Comparison of ENCODE assay signal across 8 cellular contexts in genomic region chr14:103522649-103523582, GRCh38. TPM values are rescaled to one million over a fixed set of nuclear protein-coding genes. Genes with fewer than 3 reads are reported as not detected.
DNase-seq lines count a peak whose midpoint lies in the region; ATAC-seq and TF ChIP-seq lines count a peak whose summit lies in the region.

CKB (minus strand) TSS chr14:103522830; CDS start chr14:103522493, 337 bp downstream.

- H3K4me1 Mint-ChIP-seq in activated CD4-positive, alpha-beta T cell treated with anti-CD3 and anti-CD28 coated beads, Interleukin-2, amount 10 ng/mL, durations not matched to agents 24 days and 14 days = peaks cover 16% of the 10 kb centered on the region
- H3K4me1 Mint-ChIP-seq in activated T-helper 17 cell treated with anti-CD3 and anti-CD28 coated beads, Interleukin-2, amount 50 U/mL, for 72 hours = peaks cover 13% of the 10 kb centered on the region
- H3K4me1 Mint-ChIP-seq in neural crest cell = peaks cover 25% of the 10 kb centered on the region

- H3K9me3 Mint-ChIP-seq in activated CD4-positive, alpha-beta T cell treated with anti-CD3 and anti-CD28 coated beads, Interleukin-2, amount 10 ng/mL, durations not matched to agents 24 days and 14 days = no peaks in the 10 kb centered on the region
- H3K9me3 Mint-ChIP-seq in activated T-helper 17 cell treated with anti-CD3 and anti-CD28 coated beads, Interleukin-2, amount 50 U/mL, for 72 hours = no peaks in the 10 kb centered on the region
- no peaks in the 10 kb centered on the region for H3K9me3 Mint-ChIP-seq in neural crest cell

- no peak for ATAC-seq in activated T-helper 17 cell treated with anti-CD3 and anti-CD28 coated beads, Interleukin-2, amount 50 U/mL, for 72 hours (replicated peaks)
- no peak for ATAC-seq in GM19035 (IDR thresholded peaks at IDR 0.05; ENCODE audit: unreplicated experiment)

- H3K36me3 Mint-ChIP-seq in activated CD4-positive, alpha-beta T cell treated with anti-CD3 and anti-CD28 coated beads, Interleukin-2, amount 10 ng/mL, durations not matched to agents 24 days and 14 days (ENCODE audit: low read depth) = no peaks in the 10 kb centered on the region
- H3K36me3 Mint-ChIP-seq in activated T-helper 17 cell treated with anti-CD3 and anti-CD28 coated beads, Interleukin-2, amount 50 U/mL, for 72 hours (ENCODE audit: low read depth) = no peaks in the 10 kb centered on the region
- peaks cover 8% of the 10 kb centered on the region for H3K36me3 Mint-ChIP-seq in neural crest cell (ENCODE audit: low read depth)

- intact Hi-C loops in activated CD4-positive, alpha-beta T cell treated with anti-CD3 and anti-CD28 coated beads, Interleukin-2, amount 10 ng/mL, durations not matched to agents 24 days and 14 days (cut with micrococcal nuclease) = no loop called here

- TF ChIP-seq CTCF in neural crest cell (conservative IDR thresholded peaks at IDR 0.05) = no peak

- peak; percentile 73 for DNase-seq in activated CD4-positive, alpha-beta T cell treated with anti-CD3 and anti-CD28 coated beads, Interleukin-2, amount 10 ng/mL, durations not matched to agents 24 days and 14 days
- DNase-seq in activated CD4-positive, alpha-beta T cell treated with anti-CD3 and anti-CD28 coated beads for 4 hours = no peak
- DNase-seq in NCI-H2029 treated with DMSO at 0.1 percent for 48 hours (lab: John Stamatoyannopoulos, UW) (peak; percentile 4), germinal center (ENCODE audit: low spot score) (peak; percentile 62), neural crest cell (ENCODE audit: low read depth, low spot score) (peak; percentile 76), NOMO-1 treated with dmso at 0.1 percent for 144 hours (lab: John Stamatoyannopoulos, UW; ENCODE audit: unreplicated experiment) (no peak)

- H3K27me3 Mint-ChIP-seq in activated CD4-positive, alpha-beta T cell treated with anti-CD3 and anti-CD28 coated beads, Interleukin-2, amount 10 ng/mL, durations not matched to agents 24 days and 14 days = peaks cover 19% of the 10 kb centered on the region
- no peaks in the 10 kb centered on the region for H3K27me3 Mint-ChIP-seq in activated T-helper 17 cell treated with anti-CD3 and anti-CD28 coated beads, Interleukin-2, amount 50 U/mL, for 72 hours
- peaks cover 23% of the 10 kb centered on the region for H3K27me3 Mint-ChIP-seq in neural crest cell (ENCODE audit: low read depth)

- no peak within 1 kb of the TSS for H3K27ac Mint-ChIP-seq in activated CD4-positive, alpha-beta T cell treated with anti-CD3 and anti-CD28 coated beads, Interleukin-2, amount 10 ng/mL, durations not matched to agents 24 days and 14 days
- H3K27ac Mint-ChIP-seq in activated T-helper 17 cell treated with anti-CD3 and anti-CD28 coated beads, Interleukin-2, amount 50 U/mL, for 72 hours = no peak within 1 kb of the TSS
- peak within 1 kb of the TSS; percentile 19 for H3K27ac Mint-ChIP-seq in neural crest cell (ENCODE audit: unreplicated experiment)

- peak within 1 kb of the TSS; percentile 59 for H3K4me3 Mint-ChIP-seq in activated CD4-positive, alpha-beta T cell treated with anti-CD3 and anti-CD28 coated beads, Interleukin-2, amount 10 ng/mL, durations not matched to agents 24 days and 14 days
- H3K4me3 Mint-ChIP-seq in activated T-helper 17 cell treated with anti-CD3 and anti-CD28 coated beads, Interleukin-2, amount 50 U/mL, for 72 hours = peak within 1 kb of the TSS; percentile 34
- H3K4me3 Mint-ChIP-seq in neural crest cell = peak within 1 kb of the TSS; percentile 86

RNA-seq across cellular contexts. Expression of gene CKB, which starts in this region (rescaled TPM):
- 14.2 and 21.1 TPM in 2 replicates for total RNA-seq in activated CD4-positive, alpha-beta T cell treated with anti-CD3 and anti-CD28 coated beads, Interleukin-2, amount 10 ng/mL, durations not matched to agents 24 days and 14 days
- 10 to 100 TPM in 1 of 2 donors, 1 to 10 TPM in 1; 4.5 to 13.4 TPM for total RNA-seq in activated T-helper 17 cell treated with anti-CD3 and anti-CD28 coated beads, Interleukin-2, amount 50 U/mL, for 72 hours
- 961 and 996 TPM in 2 replicates for total RNA-seq in neural crest cell

Comparison
In these comparisons a context has a peak if more than half of its experiments do, and no peak if none do; other contexts are left out.
1. RNA of gene CKB (total RNA-seq): 961 to 996 TPM in neural crest cell; 14.2 to 21.1 TPM in activated CD4-positive, alpha-beta T cell treated with anti-CD3 and anti-CD28 coated beads, Interleukin-2, amount 10 ng/mL, durations not matched to agents 24 days and 14 days and 4.5 to 13.4 TPM in activated T-helper 17 cell treated with anti-CD3 and anti-CD28 coated beads, Interleukin-2, amount 50 U/mL, for 72 hours; every median in the first group is over 10 times any median in the second.
2. DNase-seq: peak in activated CD4-positive, alpha-beta T cell treated with anti-CD3 and anti-CD28 coated beads, Interleukin-2, amount 10 ng/mL, durations not matched to agents 24 days and 14 days (single experiment), NCI-H2029 treated with DMSO at 0.1 percent for 48 hours (single experiment), germinal center (single experiment) and neural crest cell (single experiment); none in activated CD4-positive, alpha-beta T cell treated with anti-CD3 and anti-CD28 coated beads for 4 hours (0 of 2) and NOMO-1 treated with dmso at 0.1 percent for 144 hours (single experiment).
3. H3K4me3 Mint-ChIP-seq: peak in every context shown above with its lines; median percentile 86 in neural crest cell; 59 in activated CD4-positive, alpha-beta T cell treated with anti-CD3 and anti-CD28 coated beads, Interleukin-2, amount 10 ng/mL, durations not matched to agents 24 days and 14 days; 34 in activated T-helper 17 cell treated with anti-CD3 and anti-CD28 coated beads, Interleukin-2, amount 50 U/mL, for 72 hours.